ENCODE assay signal across 24 cellular contexts in genomic region chr9:136087741-136088480, GRCh38. TPM values are rescaled to one million over a fixed set of nuclear protein-coding genes. Genes with fewer than 3 reads are reported as not detected.
DNase-seq lines count a peak whose midpoint lies in the region; ATAC-seq, FAIRE-seq and TF ChIP-seq lines count a peak whose summit lies in the region.
"Had no signal": no experiment of that assay in that cellular context is flagged by ENCODE, and none has a peak within 500 bp of the region (broad histone marks: within the 10 kb centered on the region; RNA-seq: fewer than 3 reads in every experiment).

No MANE protein-coding gene starts in this region.

- no peaks in the 10 kb centered on the region for H3K27me3 ChIP-seq in ascending aorta
- H3K27me3 ChIP-seq in A673 (replicated peaks; ENCODE audit: insufficient read depth, low read depth, low read length, poor library complexity): no peaks in the 10 kb centered on the region

- no peak for ATAC-seq in stimulated activated effector memory CD8-positive, alpha-beta T cell treated with anti-CD3 and anti-CD28 coated beads, Interleukin-12 subunit alpha, Interleukin-12 subunit beta, amount 100 ng/mL, for 72 hours
- no peak for ATAC-seq in HG02870 (IDR thresholded peaks at IDR 0.05; ENCODE audit: unreplicated experiment)

- no peaks in the 10 kb centered on the region for H3K36me3 Mint-ChIP-seq in stimulated activated effector memory CD8-positive, alpha-beta T cell treated with anti-CD3 and anti-CD28 coated beads, Interleukin-12 subunit alpha, Interleukin-12 subunit beta, amount 100 ng/mL, for 72 hours
- H3K36me3 Mint-ChIP-seq: brain, memory B cell had no signal

- TF ChIP-seq CTCF in ascending aorta (IDR thresholded peaks at IDR 0.05) (no peak), kidney (IDR thresholded peaks at IDR 0.05; ENCODE audit: borderline replicate concordance, extremely low read depth, insufficient read depth) (no peak), A673 (conservative IDR thresholded peaks at IDR 0.05; ENCODE audit: low read depth, low read length) (no peak)

- DNase-seq in D341Med (ENCODE audit: low spot score) (peak; percentile 20), ascending aorta (ENCODE audit: low spot score in 2 of 2) (no peak), kidney (peak; percentile 76), CD1c-positive myeloid dendritic cell (ENCODE audit: extremely low spot score) (no peak), A673 (ENCODE audit: low spot score) (no peak), foreskin melanocyte (no peak)
- no peak for DNase-seq in stimulated activated effector memory CD8-positive, alpha-beta T cell treated with anti-CD3 and anti-CD28 coated beads, Interleukin-12 subunit alpha, Interleukin-12 subunit beta, amount 100 ng/mL, for 72 hours (ENCODE audit: low spot score in 2 of 2)
- DNase-seq: activated CD4-positive, alpha-beta T cell treated with anti-CD3 and anti-CD28 coated beads for 1 hour; activated CD8-positive, alpha-beta memory T cell treated with anti-CD3 and anti-CD28 coated beads, Interleukin-2, amount 50 U/mL, for 4 hours; activated naive CD4-positive, alpha-beta T cell treated with Interleukin-2 at 50 U/mL for 16 hours; effector CD8-positive, alpha-beta T cell; Kasumi-1; NCI-H1436; NCI-H2227 treated with DMSO at 0.1 percent for 48 hours; nephron progenitor cell; NK-92 treated with Interleukin-12 subunit alpha and Interleukin-12 subunit beta, amount 100 ng/mL, for 24 hours; SHP77; stimulated activated CD4-positive, alpha-beta T cell treated with anti-CD3 and anti-CD28 coated beads, Interleukin-4, amount 100 ng/mL, for 24 hours had no signal

- peak overlapping the region; percentile 75 for H3K27ac Mint-ChIP-seq in stimulated activated effector memory CD8-positive, alpha-beta T cell treated with anti-CD3 and anti-CD28 coated beads, Interleukin-12 subunit alpha, Interleukin-12 subunit beta, amount 100 ng/mL, for 72 hours
- H3K27ac Mint-ChIP-seq: memory B cell; nephron progenitor cell; T-helper 2 cell treated with Interferon-gamma antibody and Interleukin-4, amounts not matched to agents 5 μg/mL and 100 μg/mL, for 36 hours had no signal

- no TSS peak for BruUV-seq in A673 (replicated peaks; lab: Mats Ljungman, UMichigan)

- H3K4me1 Mint-ChIP-seq in stimulated activated effector memory CD8-positive, alpha-beta T cell treated with anti-CD3 and anti-CD28 coated beads, Interleukin-12 subunit alpha, Interleukin-12 subunit beta, amount 100 ng/mL, for 72 hours: peaks cover 44% of the 10 kb centered on the region
- H3K4me1 Mint-ChIP-seq: memory B cell had no signal

- FAIRE-seq in kidney (lab: Jason Lieb, UNC): no peak
- FAIRE-seq: GM18507, urothelium cell line had no signal

- H3K36me3 ChIP-seq in ascending aorta (no peaks in the 10 kb centered on the region), kidney (ENCODE audit: control insufficient read depth in 1 of 2, insufficient read depth in 2 of 2, low read length in 2 of 2) (peaks cover 0 to 3% of the 10 kb centered on the region in 2 donors), A673 (ENCODE audit: insufficient read depth, low read length, poor library complexity, severe bottlenecking) (no peaks in the 10 kb centered on the region)

- peak overlapping the region in 1 of 2 donors; percentile 3 for H3K4me3 ChIP-seq in ascending aorta
- H3K4me3 ChIP-seq in kidney (ENCODE audit: low read length in 2 of 2): no peak overlapping the region
- H3K4me3 ChIP-seq in A673 (ENCODE audit: low read depth, low read length, poor library complexity, severe bottlenecking): no peak overlapping the region

- H3K27ac ChIP-seq in ascending aorta (peak overlapping the region; percentile 83 to 90), kidney (ENCODE audit: low read depth in 2 of 2, low read length in 2 of 2) (no peak overlapping the region), A673 (ENCODE audit: low read depth, low read length, poor library complexity, severe bottlenecking) (no peak overlapping the region)

- H3K9me3 ChIP-seq in ascending aorta (no peaks in the 10 kb centered on the region), kidney (ENCODE audit: control insufficient read depth in 1 of 2, low read length in 2 of 2) (no peaks in the 10 kb centered on the region), A673 (ENCODE audit: low read depth, low read length, poor library complexity, severe bottlenecking) (no peaks in the 10 kb centered on the region)

- no peaks in the 10 kb centered on the region for H3K9me3 Mint-ChIP-seq in stimulated activated effector memory CD8-positive, alpha-beta T cell treated with anti-CD3 and anti-CD28 coated beads, Interleukin-12 subunit alpha, Interleukin-12 subunit beta, amount 100 ng/mL, for 72 hours
- H3K9me3 Mint-ChIP-seq: brain; memory B cell; nephron progenitor cell; T-helper 2 cell treated with Interferon-gamma antibody and Interleukin-4, amounts not matched to agents 5 μg/mL and 100 μg/mL, for 36 hours had no signal

- intact Hi-C loops in ascending aorta (cut with DNase I) (no loop called here), kidney (cut with DNase I) (no loop called here), A673 (cut with micrococcal nuclease; ENCODE audit: unreplicated experiment) (no loop called here)

- H3K4me1 ChIP-seq in ascending aorta (peaks cover 37 to 70% of the 10 kb centered on the region in 2 donors), kidney (ENCODE audit: control insufficient read depth in 1 of 2, insufficient read depth in 1 of 2, low read depth in 1 of 2, low read length in 2 of 2) (peaks cover 28 to 34% of the 10 kb centered on the region in 2 donors), A673 (ENCODE audit: insufficient read depth, low read length, poor library complexity, severe bottlenecking) (peaks cover 44% of the 10 kb centered on the region)

- POLR2A ChIA-PET in A673 (lab: Charles Lee; ENCODE audit: low non-redundant PET): interaction anchor here (0.6 kb wide), 1 partner anchor 126 kb away, joined by 4 read pairs; no protein-coding TSS in a partner anchor

- H3K4me3 Mint-ChIP-seq in stimulated activated effector memory CD8-positive, alpha-beta T cell treated with anti-CD3 and anti-CD28 coated beads, Interleukin-12 subunit alpha, Interleukin-12 subunit beta, amount 100 ng/mL, for 72 hours: no peak overlapping the region
- H3K4me3 Mint-ChIP-seq: brain; memory B cell; nephron progenitor cell; T-helper 2 cell treated with Interferon-gamma antibody and Interleukin-4, amounts not matched to agents 5 μg/mL and 100 μg/mL, for 36 hours had no signal

- CTCF ChIA-PET in A673 (lab: Charles Lee): no interaction called here

- H3K9ac ChIP-seq in kidney (ENCODE audit: low read length in 2 of 2): no peak overlapping the region

RNA-seq across cellular contexts. Expression of gene NACC2, which starts 7.2 kb away (rescaled TPM):
- total RNA-seq in ascending aorta (72.2 TPM), kidney (30.9 TPM), A673 (2021) (19.5 and 22.7 TPM in 2 replicates)
- polyA plus RNA-seq in kidney (ENCODE audit: insufficient read depth, low read depth, low replicate concordance): 7.1 TPM

RNA-seq across cellular contexts. Expression of gene TMEM250, which starts 30.8 kb away (rescaled TPM):
- 80.3 TPM for total RNA-seq in ascending aorta
- total RNA-seq in kidney: 33.1 TPM
- polyA plus RNA-seq in kidney (ENCODE audit: insufficient read depth, low read depth, low replicate concordance): 22.2 TPM
- total RNA-seq in A673 (2021): 44.7 and 48.4 TPM in 2 replicates

Comparison
In these comparisons a context has a peak if more than half of its experiments do, and no peak if none do; other contexts are left out.
1. DNase-seq: peak in D341Med (single experiment) and kidney (single experiment); none in ascending aorta (0 of 2), stimulated activated effector memory CD8-positive, alpha-beta T cell treated with anti-CD3 and anti-CD28 coated beads, Interleukin-12 subunit alpha, Interleukin-12 subunit beta, amount 100 ng/mL, for 72 hours (0 of 2), CD1c-positive myeloid dendritic cell (single experiment), A673 (single experiment) and foreskin melanocyte (single experiment).
2. H3K27ac ChIP-seq: peak in ascending aorta (2 of 2); none in kidney (0 of 2) and A673 (single experiment).